ENCODE assay signal across 9 cellular contexts in genomic region chr1:6485937-6486250, GRCh38. TPM values are rescaled to one million over a fixed set of nuclear protein-coding genes. Genes with fewer than 3 reads are reported as not detected.
A peak's percentile ranks its signal among the peaks of the same experiment; 100 is the strongest.
DNase-seq lines count a peak whose midpoint lies in the region; ATAC-seq and TF ChIP-seq lines count a peak whose summit lies in the region.
"Had no signal": no experiment of that assay in that cellular context is flagged by ENCODE, and none has a peak within 500 bp of the region (broad histone marks: within the 10 kb centered on the region; RNA-seq: fewer than 3 reads in every experiment).

No MANE protein-coding gene starts in this region.

- no peaks in the 10 kb centered on the region for H3K36me3 Mint-ChIP-seq in activated T-helper 2 cell treated with anti-CD3 and anti-CD28 coated beads, Interferon-gamma antibody, Interleukin-2, Interleukin-4, amounts not matched to agents 10 μg/mL and 5 μg/mL and 100 μg/mL, durations not matched to agents 14 hours and 24 hours and 36 hours (ENCODE audit: low read depth)
- H3K36me3 Mint-ChIP-seq: CD4-positive, CD25-positive, alpha-beta regulatory T cell had no signal

- WGBS in mesodermal cell (ENCODE audit: insufficient coverage in 2 of 2), 2 experiments, result 0 to 22% methylated on average over 3 to 5 of the region's 8 CpGs

- no peaks in the 10 kb centered on the region for H3K9me3 Mint-ChIP-seq in stimulated activated naive CD8-positive, alpha-beta T cell treated with anti-CD3 and anti-CD28 coated beads, Interleukin-15, amount 100 ng/mL, for 72 hours
- no peaks in the 10 kb centered on the region for H3K9me3 Mint-ChIP-seq in activated T-helper 2 cell treated with anti-CD3 and anti-CD28 coated beads, Interferon-gamma antibody, Interleukin-2, Interleukin-4, amounts not matched to agents 10 μg/mL and 5 μg/mL and 100 μg/mL, durations not matched to agents 14 hours and 24 hours and 36 hours

- no peak for TF ChIP-seq CTCF in dorsolateral prefrontal cortex (IDR thresholded peaks at IDR 0.05 in 54 of 56, conservative IDR thresholded peaks at IDR 0.05 in 2 of 56; ENCODE audit: low read depth in 1 of 56, partially characterized antibody in 56 of 56)

- intact Hi-C loops in dorsolateral prefrontal cortex (cut with DNase I), result loop anchor here (2.0 to 10.0 kb wide), 2 partner anchors 159 to 161 kb away; no protein-coding TSS in a partner anchor
- intact Hi-C loops in activated T-helper 2 cell treated with anti-CD3 and anti-CD28 coated beads, Interferon-gamma antibody, Interleukin-2, Interleukin-4, amounts not matched to agents 10 μg/mL and 5 μg/mL and 100 μg/mL, durations not matched to agents 14 hours and 24 hours and 36 hours (cut with micrococcal nuclease), result loop anchor here (1.0 to 5.0 kb wide), 2 partner anchors 66 to 160 kb away; partner anchors contain the start of gene NOL9

- H3K4me3 ChIP-seq in dorsolateral prefrontal cortex (peak overlapping the region in 45 of 59 donors; percentile 7 to 62 (median 45)), mesodermal cell (ENCODE audit: extremely low read depth, insufficient read depth, low read length, poor library complexity, severe bottlenecking) (peak overlapping the region; percentile 60)

- no peaks in the 10 kb centered on the region for H3K9me3 ChIP-seq in mesodermal cell (ENCODE audit: control insufficient read depth, low read length)

- ATAC-seq in stimulated activated naive CD8-positive, alpha-beta T cell treated with anti-CD3 and anti-CD28 coated beads, Interleukin-15, amount 100 ng/mL, for 72 hours, result peak; percentile 3
- ATAC-seq in stimulated activated naive CD8-positive, alpha-beta T cell treated with anti-CD3 and anti-CD28 coated beads, Interleukin-15, Interleukin-2, amounts not matched to agents 100 U/mL and 50 U/mL, for 24 hours, result no peak
- ATAC-seq in HG03097 (IDR thresholded peaks at IDR 0.05; ENCODE audit: low FRiP score, unreplicated experiment), result no peak

- H3K36me3 ChIP-seq in mesodermal cell (ENCODE audit: control insufficient read depth, insufficient read depth, low read length), result peaks cover 21% of the 10 kb centered on the region

- H3K4me1 ChIP-seq in mesodermal cell (ENCODE audit: control insufficient read depth, insufficient read depth, low read length, poor library complexity, severe bottlenecking), result peaks cover 17% of the 10 kb centered on the region

- peak overlapping the region; percentile 63 to 80 for H3K4me3 Mint-ChIP-seq in stimulated activated naive CD8-positive, alpha-beta T cell treated with anti-CD3 and anti-CD28 coated beads, Interleukin-15, amount 100 ng/mL, for 72 hours
- no peak overlapping the region for H3K4me3 Mint-ChIP-seq in activated T-helper 2 cell treated with anti-CD3 and anti-CD28 coated beads, Interferon-gamma antibody, Interleukin-2, Interleukin-4, amounts not matched to agents 10 μg/mL and 5 μg/mL and 100 μg/mL, durations not matched to agents 14 hours and 24 hours and 36 hours (ENCODE audit: low read depth)

- no peak overlapping the region for H3K27ac Mint-ChIP-seq in stimulated activated naive CD8-positive, alpha-beta T cell treated with anti-CD3 and anti-CD28 coated beads, Interleukin-15, amount 100 ng/mL, for 72 hours
- H3K27ac Mint-ChIP-seq in activated T-helper 2 cell treated with anti-CD3 and anti-CD28 coated beads, Interferon-gamma antibody, Interleukin-2, Interleukin-4, amounts not matched to agents 10 μg/mL and 5 μg/mL and 100 μg/mL, durations not matched to agents 14 hours and 24 hours and 36 hours, result no peak overlapping the region
- H3K27ac Mint-ChIP-seq: CD4-positive, CD25-positive, alpha-beta regulatory T cell had no signal

- peaks cover 19% of the 10 kb centered on the region for H3K4me1 Mint-ChIP-seq in stimulated activated naive CD8-positive, alpha-beta T cell treated with anti-CD3 and anti-CD28 coated beads, Interleukin-15, amount 100 ng/mL, for 72 hours
- peaks cover 3% of the 10 kb centered on the region for H3K4me1 Mint-ChIP-seq in activated T-helper 2 cell treated with anti-CD3 and anti-CD28 coated beads, Interferon-gamma antibody, Interleukin-2, Interleukin-4, amounts not matched to agents 10 μg/mL and 5 μg/mL and 100 μg/mL, durations not matched to agents 14 hours and 24 hours and 36 hours (ENCODE audit: low read depth)

- peaks cover 57% of the 10 kb centered on the region for H3K27me3 Mint-ChIP-seq in stimulated activated naive CD8-positive, alpha-beta T cell treated with anti-CD3 and anti-CD28 coated beads, Interleukin-15, amount 100 ng/mL, for 72 hours
- peaks cover 36% of the 10 kb centered on the region for H3K27me3 Mint-ChIP-seq in activated T-helper 2 cell treated with anti-CD3 and anti-CD28 coated beads, Interferon-gamma antibody, Interleukin-2, Interleukin-4, amounts not matched to agents 10 μg/mL and 5 μg/mL and 100 μg/mL, durations not matched to agents 14 hours and 24 hours and 36 hours (ENCODE audit: low read depth)

- H3K27ac ChIP-seq in dorsolateral prefrontal cortex (peak overlapping the region in 1 of 59 donors; percentile 92), mesodermal cell (ENCODE audit: low read depth, low read length, severe bottlenecking) (no peak overlapping the region)

- peaks cover 0 to 22% (median 4%) of the 10 kb centered on the region in 45 donors for H3K27me3 ChIP-seq in dorsolateral prefrontal cortex

- DNase-seq in stimulated activated naive CD8-positive, alpha-beta T cell treated with anti-CD3 and anti-CD28 coated beads, Interleukin-15, amount 100 ng/mL, for 72 hours, result no peak
- no peak for DNase-seq in stimulated activated naive CD8-positive, alpha-beta T cell treated with anti-CD3 and anti-CD28 coated beads, Interleukin-15, Interleukin-2, amounts not matched to agents 100 U/mL and 50 U/mL, for 24 hours
- DNase-seq in dorsolateral prefrontal cortex (no peak), medulla oblongata (ENCODE audit: extremely low spot score) (no peak), epidermal melanocyte (ENCODE audit: insufficient read length, low spot score) (no peak)
- no peak for DNase-seq in activated T-helper 2 cell treated with anti-CD3 and anti-CD28 coated beads, Interferon-gamma antibody, Interleukin-2, Interleukin-4, amounts not matched to agents 10 μg/mL and 5 μg/mL and 100 μg/mL, durations not matched to agents 14 hours and 24 hours and 36 hours (ENCODE audit: low spot score)

RNA-seq across cellular contexts. Expression of gene PLEKHG5, which starts 5.6 kb away (rescaled TPM):
- 100 to 1,000 TPM in 1 of 120 experiments, 10 to 100 TPM in 119; 15.9 to 101 (median 58.6) TPM for total RNA-seq in dorsolateral prefrontal cortex
- 27.1 TPM for polyA plus RNA-seq in mesodermal cell (2013, experiment 1 of 2)
- 23.0 TPM for polyA plus RNA-seq in mesodermal cell (2013, experiment 2 of 2)
- 1.1 and 1.6 TPM in 2 replicates for total RNA-seq in activated T-helper 2 cell treated with anti-CD3 and anti-CD28 coated beads, Interferon-gamma antibody, Interleukin-2, Interleukin-4, amounts not matched to agents 10 μg/mL and 5 μg/mL and 100 μg/mL, durations not matched to agents 14 hours and 24 hours and 36 hours

RNA-seq across cellular contexts. Expression of gene TNFRSF25, which starts 19.9 kb away (rescaled TPM):
- 100 to 1,000 TPM in 3 of 120 experiments, 10 to 100 TPM in 117; 15.2 to 106 (median 54.0) TPM for total RNA-seq in dorsolateral prefrontal cortex
- 30.6 TPM for polyA plus RNA-seq in mesodermal cell (2013, experiment 1 of 2)
- 24.6 TPM for polyA plus RNA-seq in mesodermal cell (2013, experiment 2 of 2)
- total RNA-seq in activated T-helper 2 cell treated with anti-CD3 and anti-CD28 coated beads, Interferon-gamma antibody, Interleukin-2, Interleukin-4, amounts not matched to agents 10 μg/mL and 5 μg/mL and 100 μg/mL, durations not matched to agents 14 hours and 24 hours and 36 hours, result 88.0 and 89.7 TPM in 2 replicates
